Comparison of ENCODE assay signal across 2 cellular contexts in the genomic region with DNA sequence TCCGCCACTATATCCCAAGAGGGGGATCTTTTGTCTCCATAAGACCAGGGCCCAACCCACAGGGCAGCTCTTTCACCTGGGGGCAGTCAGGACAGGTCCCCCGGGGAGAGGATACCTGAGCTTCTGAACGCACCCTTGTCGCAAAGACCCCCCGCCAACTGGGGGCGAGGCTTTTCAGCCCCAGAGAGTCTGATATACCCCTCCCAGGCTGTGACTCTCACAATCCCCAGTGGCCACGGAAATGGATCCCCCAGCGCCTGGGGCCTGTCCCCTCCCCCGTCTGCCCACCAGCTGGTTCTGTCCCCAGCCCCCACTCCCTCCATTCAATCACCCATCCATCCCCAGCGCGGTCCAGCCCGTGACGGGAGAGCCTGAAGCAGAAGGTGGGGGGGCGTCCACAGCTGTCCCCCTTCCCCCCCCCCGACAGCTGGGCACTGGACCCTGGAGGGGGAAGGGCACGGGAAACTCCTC.
TF ChIP-seq lines count a peak whose summit lies in the region.

No MANE protein-coding gene starts in this region.

TF ChIP-seq in SK-N-SH, 30 proteins besides CTCF, POLR2A, EP300 and RAD21 (continued from another document):
- TF ChIP-seq, protein P1, sequence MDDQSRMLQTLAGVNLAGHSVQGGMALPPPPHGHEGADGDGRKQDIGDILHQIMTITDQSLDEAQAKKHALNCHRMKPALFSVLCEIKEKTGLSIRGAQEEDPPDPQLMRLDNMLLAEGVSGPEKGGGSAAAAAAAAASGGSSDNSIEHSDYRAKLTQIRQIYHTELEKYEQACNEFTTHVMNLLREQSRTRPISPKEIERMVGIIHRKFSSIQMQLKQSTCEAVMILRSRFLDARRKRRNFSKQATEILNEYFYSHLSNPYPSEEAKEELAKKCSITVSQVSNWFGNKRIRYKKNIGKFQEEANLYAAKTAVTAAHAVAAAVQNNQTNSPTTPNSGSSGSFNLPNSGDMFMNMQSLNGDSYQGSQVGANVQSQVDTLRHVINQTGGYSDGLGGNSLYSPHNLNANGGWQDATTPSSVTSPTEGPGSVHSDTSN (IDR thresholded peaks at IDR 0.05): no peak
- TF ChIP-seq SMC3 (IDR thresholded peaks at IDR 0.05; ENCODE audit: low read depth, low read length) (no peak), REST (IDR thresholded peaks at IDR 0.05; ENCODE audit: low read depth, low read length) (no peak), ZBTB33 (IDR thresholded peaks at IDR 0.05; ENCODE audit: borderline replicate concordance, low read depth) (no peak), FOSL2 (IDR thresholded peaks at IDR 0.05; ENCODE audit: borderline replicate concordance, low read depth) (no peak), FOXJ3 (CRISPR knock-in tag; IDR thresholded peaks at IDR 0.05) (no peak), NRF1 (IDR thresholded peaks at IDR 0.05; ENCODE audit: low read depth, low read length) (no peak), MXI1 (IDR thresholded peaks at IDR 0.05; ENCODE audit: low read depth, low read length) (no peak), RXRA (IDR thresholded peaks at IDR 0.05; ENCODE audit: borderline replicate concordance, low read depth) (no peak), ELF1 (IDR thresholded peaks at IDR 0.05) (no peak), GABPA (IDR thresholded peaks at IDR 0.05; ENCODE audit: low read depth) (no peak)
- TF ChIP-seq, protein P2, sequence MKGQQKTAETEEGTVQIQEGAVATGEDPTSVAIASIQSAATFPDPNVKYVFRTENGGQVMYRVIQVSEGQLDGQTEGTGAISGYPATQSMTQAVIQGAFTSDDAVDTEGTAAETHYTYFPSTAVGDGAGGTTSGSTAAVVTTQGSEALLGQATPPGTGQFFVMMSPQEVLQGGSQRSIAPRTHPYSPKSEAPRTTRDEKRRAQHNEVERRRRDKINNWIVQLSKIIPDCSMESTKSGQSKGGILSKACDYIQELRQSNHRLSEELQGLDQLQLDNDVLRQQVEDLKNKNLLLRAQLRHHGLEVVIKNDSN (IDR thresholded peaks at IDR 0.05; ENCODE audit: borderline replicate concordance, low read depth): no peak
TF ChIP-seq in SK-N-SH: peak in this region for 0.

TF ChIP-seq in SK-N-SH treated with all-trans-retinoic acid at 6 μM for 48 hours, 23 proteins besides CTCF, POLR2A, EP300 and RAD21 (continued from another document):
- no peak for TF ChIP-seq ZNF8 (CRISPR knock-in tag; IDR thresholded peaks at IDR 0.05)
